1 cellular context compared by ENCODE assay signal in genomic region chr6:42220754-42221153, GRCh38.
TF ChIP-seq lines count a peak whose summit lies in the region.

No MANE protein-coding gene starts in this region.

TF ChIP-seq in H1, 55 proteins besides CTCF, POLR2A, EP300 and RAD21 (continued from another document):
- TF ChIP-seq TAF1 (IDR thresholded peaks at IDR 0.05; ENCODE audit: low read depth, low read length) (no peak), TCF12 (IDR thresholded peaks at IDR 0.05; ENCODE audit: low read depth, low read length) (no peak), SIRT6 (IDR thresholded peaks at IDR 0.05; ENCODE audit: low read length) (no peak), SAP30 (IDR thresholded peaks at IDR 0.05; ENCODE audit: insufficient read depth, insufficient replicate concordance, low read length) (no peak), KDM4A (IDR thresholded peaks at IDR 0.05; ENCODE audit: low read depth, low read length, severe bottlenecking) (no peak), MAFK (IDR thresholded peaks at IDR 0.05; ENCODE audit: low read depth, low read length) (no peak)
